In the genomic region with DNA sequence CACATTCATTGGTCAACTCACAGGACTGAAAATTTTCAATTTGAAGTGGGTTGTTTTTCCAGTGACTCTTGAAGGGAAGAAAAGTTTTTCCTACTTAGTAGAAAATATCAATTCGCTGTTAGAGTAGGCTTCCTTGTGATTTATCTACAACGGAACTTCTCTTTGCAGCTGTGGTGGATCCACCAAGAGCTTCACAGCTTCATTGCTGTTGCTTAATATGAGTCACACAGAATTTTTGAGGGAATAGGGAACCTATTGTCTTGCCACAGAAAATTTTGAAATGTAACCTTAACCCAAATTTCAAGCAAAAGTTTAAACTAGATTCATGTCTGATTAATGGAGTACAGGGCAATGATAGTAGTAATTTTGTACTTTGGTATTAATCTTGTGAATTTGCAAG, we compare ENCODE assay signal across 25 cellular contexts.
"Had no signal": no experiment of that assay in that cellular context is flagged by ENCODE, and none has a peak within 500 bp of the region (broad histone marks: within the 10 kb centered on the region; RNA-seq: fewer than 3 reads in every experiment).

No MANE protein-coding gene starts in this region.

- H3K27me3 Mint-ChIP-seq: effector memory CD8-positive, alpha-beta T cell had no signal

- H3K4me1 ChIP-seq: sigmoid colon, thyroid gland had no signal

- H3K9me3 Mint-ChIP-seq: activated naive CD4-positive, alpha-beta T cell treated with anti-CD3 and anti-CD28 coated beads, Interleukin-2, amount 50 U/mL, for 72 hours; effector memory CD8-positive, alpha-beta T cell; nephron progenitor cell; T-helper 2 cell treated with Interferon-gamma antibody and Interleukin-4, amounts not matched to agents 5 μg/mL and 100 μg/mL, for 36 hours had no signal

- H3K4me3 ChIP-seq: lung, sigmoid colon, thyroid gland had no signal

- ATAC-seq: activated CD4-positive, alpha-beta T cell treated with anti-CD3 and anti-CD28 coated beads for 36 hours; activated naive CD4-positive, alpha-beta T cell treated with anti-CD3 and anti-CD28 coated beads, Interleukin-2, amount 50 U/mL, for 72 hours; effector memory CD8-positive, alpha-beta T cell; left colon; WTC11 had no signal

- H3K4me1 Mint-ChIP-seq: activated CD4-positive, alpha-beta T cell treated with anti-CD3 and anti-CD28 coated beads for 36 hours; brain; mesothelial cell of epicardium; nephron progenitor cell; WTC11 had no signal

- H3K4me3 Mint-ChIP-seq: activated CD4-positive, alpha-beta T cell treated with anti-CD3 and anti-CD28 coated beads for 36 hours; activated T-helper 1 cell treated with anti-CD3 and anti-CD28 coated beads, Interleukin-12 subunit alpha, Interleukin-12 subunit beta, Interleukin-2, Interleukin-4 antibody, amounts not matched to agents 30 ng/mL and 10 ng/mL and 1 ng/mL, durations not matched to agents 14 hours and 24 hours and 36 hours; brain; effector memory CD8-positive, alpha-beta T cell; mesothelial cell of epicardium; nephron progenitor cell; T-helper 2 cell treated with Interferon-gamma antibody and Interleukin-4, amounts not matched to agents 5 μg/mL and 100 μg/mL, for 36 hours; WTC11 had no signal

- H3K9me3 ChIP-seq: sigmoid colon, thyroid gland had no signal

- H3K36me3 ChIP-seq: sigmoid colon, thyroid gland had no signal

- H3K27me3 ChIP-seq: sigmoid colon, thyroid gland had no signal

- H3K36me3 Mint-ChIP-seq: activated naive CD4-positive, alpha-beta T cell treated with anti-CD3 and anti-CD28 coated beads, Interleukin-2, amount 50 U/mL, for 72 hours; brain; mesothelial cell of epicardium; WTC11 had no signal

- H3K27ac Mint-ChIP-seq: activated CD4-positive, alpha-beta T cell treated with anti-CD3 and anti-CD28 coated beads for 36 hours; activated naive CD4-positive, alpha-beta T cell treated with anti-CD3 and anti-CD28 coated beads, Interleukin-2, amount 50 U/mL, for 72 hours; activated T-helper 1 cell treated with anti-CD3 and anti-CD28 coated beads, Interleukin-12 subunit alpha, Interleukin-12 subunit beta, Interleukin-2, Interleukin-4 antibody, amounts not matched to agents 30 ng/mL and 10 ng/mL and 1 ng/mL, durations not matched to agents 14 hours and 24 hours and 36 hours; brain; effector memory CD8-positive, alpha-beta T cell; mesothelial cell of epicardium; nephron progenitor cell; T-helper 2 cell treated with Interferon-gamma antibody and Interleukin-4, amounts not matched to agents 5 μg/mL and 100 μg/mL, for 36 hours; WTC11 had no signal

- H3K27ac ChIP-seq: sigmoid colon, thyroid gland had no signal

- DNase-seq: activated CD4-positive, alpha-beta T cell treated with anti-CD3 and anti-CD28 coated beads for 36 hours; activated CD4-positive, alpha-beta T cell treated with anti-CD3 and anti-CD28 coated beads, Interleukin-2, amount 50 U/mL, for 48 hours; activated gamma-delta T cell treated with Interleukin-2 at 50 U/mL for 16 hours; amniotic stem cell; caudate nucleus; effector memory CD8-positive, alpha-beta T cell; foreskin melanocyte; glutamatergic neuron; hippocampal formation; islet precursor cell; left colon; nephron progenitor cell; nucleus accumbens; posterior cingulate gyrus; sigmoid colon; stimulated activated CD8-positive, alpha-beta memory T cell treated with anti-CD3 and anti-CD28 coated beads, Interleukin-4, amount 100 ng/mL, for 48 hours; stimulated activated naive CD4-positive, alpha-beta T cell; thyroid gland had no signal
